18 cellular contexts compared by ENCODE assay signal in genomic region chr10:77575271-77576006, GRCh38.
DNase-seq lines count a peak whose midpoint lies in the region; ATAC-seq and TF ChIP-seq lines count a peak whose summit lies in the region.
"Had no signal": no experiment of that assay in that cellular context is flagged by ENCODE, and none has a peak within 500 bp of the region (broad histone marks: within the 10 kb centered on the region; RNA-seq: fewer than 3 reads in every experiment).

No MANE protein-coding gene starts in this region.

- no peak overlapping the region for H4K8ac ChIP-seq in trophoblast cell (ENCODE audit: low read depth, low read length)

- H2BK120ac ChIP-seq in trophoblast cell (ENCODE audit: insufficient read depth, low read length, poor library complexity) = no peak overlapping the region

- H3K4me3 Mint-ChIP-seq in type B pancreatic cell = no peak overlapping the region
- no peak overlapping the region for H3K4me3 Mint-ChIP-seq in WTC11
- H3K4me3 Mint-ChIP-seq: CD4-positive, alpha-beta memory T cell had no signal

- no peaks in the 10 kb centered on the region for H3K36me3 Mint-ChIP-seq in type B pancreatic cell
- H3K36me3 Mint-ChIP-seq in WTC11 = peaks cover 3% of the 10 kb centered on the region
- H3K36me3 Mint-ChIP-seq: CD4-positive, alpha-beta memory T cell had no signal

- H3K4me1 Mint-ChIP-seq in type B pancreatic cell (ENCODE audit: unreplicated experiment) (no peaks in the 10 kb centered on the region), WTC11 (peaks cover 9% of the 10 kb centered on the region; the same call in 1 of the 2 replicates)
- H3K4me1 Mint-ChIP-seq: CD4-positive, alpha-beta memory T cell had no signal

- H3K27me3 Mint-ChIP-seq in type B pancreatic cell (no peaks in the 10 kb centered on the region), WTC11 (ENCODE audit: low read depth) (no peaks in the 10 kb centered on the region)
- H3K27me3 Mint-ChIP-seq: CD4-positive, alpha-beta memory T cell had no signal

- H2AK5ac ChIP-seq in trophoblast cell (ENCODE audit: low read length) = no peak overlapping the region

- DNase-seq in cardiac septum (ENCODE audit: low spot score) = peak; percentile 49
- no peak for DNase-seq in Right ventricle myocardium superior
- peak; percentile 64 for DNase-seq in cerebellum (ENCODE audit: low spot score)
- no peak for DNase-seq in trophoblast cell
- no peak for DNase-seq in type B pancreatic cell (ENCODE audit: extremely low spot score, unreplicated experiment)
- no peak for DNase-seq in stimulated activated CD4-positive, alpha-beta T cell treated with anti-CD3 and anti-CD28 coated beads, Interleukin-12 subunit alpha, Interleukin-12 subunit beta, amount 100 ng/mL, for 4 hours
- no peak for DNase-seq in WTC11 (ENCODE audit: low spot score)
- no peak for DNase-seq in NK-92 treated with Interleukin-12 subunit alpha and Interleukin-12 subunit beta, amount 100 ng/mL, for 24 hours (lab: John Stamatoyannopoulos, UW)
- DNase-seq: CD4-positive, alpha-beta memory T cell; H7; MG63; NCI-H187 treated with DMSO at 0.1 percent for 48 hours; NCI-H524; NCI-H82 had no signal

- no CpG with 5 or more reads among the region's 10 CpGs for WGBS in trophoblast cell (ENCODE audit: extremely low coverage, insufficient coverage, insufficient read length)

- peaks cover 1% of the 10 kb centered on the region for H3K9me3 ChIP-seq in trophoblast cell (ENCODE audit: insufficient read depth, low read depth, low read length)
- H3K9me3 ChIP-seq: MG63, SJSA1 had no signal

- peak overlapping the region; percentile 56 for H3K18ac ChIP-seq in trophoblast cell (ENCODE audit: low read length)

- H3K23ac ChIP-seq in trophoblast cell (ENCODE audit: low read length) = no peak overlapping the region

- H2BK5ac ChIP-seq in trophoblast cell (ENCODE audit: low read depth, low read length, poor library complexity) = no peak overlapping the region

- POLR2A ChIA-PET in WTC11 (lab: Charles Lee) = no interaction called here

- peaks cover 0 to 5% of the 10 kb centered on the region in 2 experiments for H3K4me1 ChIP-seq in trophoblast cell (ENCODE audit: control insufficient read depth in 1 of 2, insufficient read depth in 2 of 2, low read length in 2 of 2)

- no peak overlapping the region for H2BK12ac ChIP-seq in trophoblast cell (ENCODE audit: low read length)

- no peaks in the 10 kb centered on the region for H3K79me1 ChIP-seq in trophoblast cell (ENCODE audit: low read length)

- H4K91ac ChIP-seq in trophoblast cell (ENCODE audit: low read depth, low read length) = no peak overlapping the region

- H3K14ac ChIP-seq in trophoblast cell (ENCODE audit: low read length) = no peak overlapping the region

- no peak overlapping the region for H2AFZ ChIP-seq in trophoblast cell (ENCODE audit: insufficient read depth, low read length, poor library complexity)

- ATAC-seq in Right ventricle myocardium superior (ENCODE audit: poor library complexity) = no peak
- ATAC-seq in WTC11 = no peak

- H3K79me2 ChIP-seq in trophoblast cell (ENCODE audit: control insufficient read depth, insufficient read depth, low read length, poor library complexity) = no peaks in the 10 kb centered on the region

- H3K9me3 Mint-ChIP-seq in type B pancreatic cell (no peaks in the 10 kb centered on the region), WTC11 (peaks cover 5% of the 10 kb centered on the region)

- H3K4ac ChIP-seq in trophoblast cell (ENCODE audit: low read depth, low read length) = no peak overlapping the region

- no peak overlapping the region for H4K12ac ChIP-seq in trophoblast cell (ENCODE audit: low read depth, low read length)

- H3K4me3 ChIP-seq in trophoblast cell (ENCODE audit: low read depth, low read length) = no peak overlapping the region
- H3K4me3 ChIP-seq: BLaER1, K562, MG63, SJSA1 had no signal

- H3K27ac ChIP-seq in trophoblast cell (ENCODE audit: low read depth, low read length) = no peak overlapping the region
- H3K27ac ChIP-seq: 22Rv1, BLaER1, SJSA1 had no signal

- peaks cover 4 to 6% of the 10 kb centered on the region in 2 experiments for H3K36me3 ChIP-seq in trophoblast cell (ENCODE audit: control insufficient read depth in 1 of 2, insufficient read depth in 2 of 2, low read length in 2 of 2)
- H3K36me3 ChIP-seq: BLaER1, SJSA1 had no signal

- no peaks in the 10 kb centered on the region for H3K27me3 ChIP-seq in trophoblast cell (ENCODE audit: insufficient read depth, low read length)
- H3K27me3 ChIP-seq: BLaER1, MG63, SJSA1 had no signal

- CTCF ChIA-PET in WTC11 (lab: Charles Lee) = no interaction called here

- H3K4me2 ChIP-seq in trophoblast cell (ENCODE audit: low read length) = no peak overlapping the region
- H3K4me2 ChIP-seq: BLaER1 had no signal

- intact Hi-C loops in cardiac septum (cut with DNase I) = no loop called here
- intact Hi-C loops in Right ventricle myocardium superior (cut with DNase I) = no loop called here

- TF ChIP-seq CTCF in type B pancreatic cell (conservative IDR thresholded peaks at IDR 0.05) (no peak), WTC11 (IDR thresholded peaks at IDR 0.05) (no peak)

- H3K9ac ChIP-seq in trophoblast cell (ENCODE audit: low read length) = no peak overlapping the region
- H3K9ac ChIP-seq: BLaER1 had no signal

- H3K27ac Mint-ChIP-seq in type B pancreatic cell (peak overlapping the region; percentile 17), WTC11 (no peak overlapping the region)
- H3K27ac Mint-ChIP-seq: CD4-positive, alpha-beta memory T cell had no signal

TF ChIP-seq in WTC11, 78 proteins besides CTCF, POLR2A, EP300 and RAD21 (continues in another document):
- TF ChIP-seq USF2 (CRISPR knock-in tag; IDR thresholded peaks at IDR 0.05) = no peak
- TF ChIP-seq AR (CRISPR knock-in tag; IDR thresholded peaks at IDR 0.05) = no peak
- no peak for TF ChIP-seq GABPB1 (CRISPR knock-in tag; IDR thresholded peaks at IDR 0.05)
- no peak for TF ChIP-seq FOXK1 (CRISPR knock-in tag; IDR thresholded peaks at IDR 0.05)
- TF ChIP-seq JAZF1 (CRISPR knock-in tag; IDR thresholded peaks at IDR 0.05) = no peak
- TF ChIP-seq RELA (CRISPR knock-in tag; IDR thresholded peaks at IDR 0.05; ENCODE audit: borderline replicate concordance) = no peak
- TF ChIP-seq ATF6 (CRISPR knock-in tag; IDR thresholded peaks at IDR 0.05) = no peak
- no peak for TF ChIP-seq USF1 (CRISPR knock-in tag; IDR thresholded peaks at IDR 0.05)
- TF ChIP-seq ATF1 (CRISPR knock-in tag; IDR thresholded peaks at IDR 0.05) = no peak

Comparison
In these comparisons a context has a peak if more than half of its experiments do, and no peak if none do; other contexts are left out.
1. DNase-seq: peak in cardiac septum (single experiment) and cerebellum (single experiment); none in Right ventricle myocardium superior (single experiment), trophoblast cell (0 of 2), type B pancreatic cell (single experiment), stimulated activated CD4-positive, alpha-beta T cell treated with anti-CD3 and anti-CD28 coated beads, Interleukin-12 subunit alpha, Interleukin-12 subunit beta, amount 100 ng/mL, for 4 hours (single experiment), WTC11 (single experiment) and NK-92 treated with Interleukin-12 subunit alpha and Interleukin-12 subunit beta, amount 100 ng/mL, for 24 hours (single experiment).